ENCODE assay signal across 1 cellular context in the genomic region with DNA sequence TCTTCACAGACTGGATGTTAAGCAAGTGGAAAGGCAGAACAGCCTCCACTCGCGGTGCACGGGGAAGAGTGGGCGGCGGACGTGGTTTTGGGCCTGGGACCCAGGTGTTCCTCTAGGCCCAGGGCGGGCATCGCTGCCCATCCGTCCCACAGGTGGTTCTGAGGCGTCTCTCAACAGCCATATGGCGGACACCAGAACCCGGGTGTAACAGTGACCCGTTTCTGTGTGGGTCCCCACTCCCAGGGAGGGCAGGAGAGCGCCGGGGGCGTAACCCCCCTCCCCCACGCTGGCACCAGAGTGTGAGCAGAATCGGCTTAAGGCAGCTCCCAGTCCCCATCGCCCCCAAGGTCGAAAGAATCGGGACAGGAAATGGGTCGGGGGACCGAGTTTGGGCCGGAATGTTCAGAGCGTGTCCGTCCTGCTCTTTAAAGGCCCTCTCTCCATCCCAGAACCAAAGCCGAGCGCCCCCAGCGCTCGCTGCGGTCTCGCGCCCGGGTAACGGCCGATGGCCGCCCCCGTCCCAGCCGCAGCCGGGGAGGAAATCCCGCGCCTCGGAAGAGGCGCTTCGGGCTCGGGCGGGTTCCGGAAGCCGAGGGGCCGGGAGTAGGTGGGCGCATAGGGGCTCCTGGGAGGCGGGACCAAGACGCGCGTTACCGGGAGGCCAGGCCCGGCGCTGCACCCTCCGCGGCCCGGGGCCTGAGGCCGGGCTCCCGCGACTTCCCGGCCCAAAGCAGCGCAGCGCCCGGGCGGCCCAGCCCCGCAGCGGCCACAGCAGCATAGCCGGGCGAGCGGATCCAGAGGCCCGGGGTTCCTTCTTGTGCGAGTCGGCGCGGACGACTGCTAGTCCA.
TF ChIP-seq lines count a peak whose summit lies in the region.

TK2 (minus strand) TSS at position 839 of the 848 bp plus-strand sequence; CDS start at position 778, 61 bp downstream.

TF ChIP-seq in GM12878, 131 proteins besides CTCF, POLR2A, EP300 and RAD21 (continued from another document and continues in another):
- TF ChIP-seq EZH2 (IDR thresholded peaks at IDR 0.05; ENCODE audit: borderline replicate concordance, control insufficient read depth, low read depth, low read length): no peak
- no peak for TF ChIP-seq CREB1 (IDR thresholded peaks at IDR 0.05; ENCODE audit: low read depth)
- no peak for TF ChIP-seq HCFC1 (IDR thresholded peaks at IDR 0.05; ENCODE audit: low read length)
- TF ChIP-seq DPF2 (IDR thresholded peaks at IDR 0.05): peak; percentile 77
- TF ChIP-seq EGR1 (IDR thresholded peaks at IDR 0.05; ENCODE audit: borderline replicate concordance in 1 of 2, low read depth in 2 of 2, low read length in 2 of 2): peak in 1 of 2 experiments; percentile 69; a peak in 1 of 3 replicates
- no peak for TF ChIP-seq EED (IDR thresholded peaks at IDR 0.05; ENCODE audit: low read depth)
- TF ChIP-seq KAT2A (conservative IDR thresholded peaks at IDR 0.05; ENCODE audit: control insufficient read depth, low read depth, low read length): no peak
- TF ChIP-seq SPI1 (IDR thresholded peaks at IDR 0.05; ENCODE audit: borderline replicate concordance, insufficient read depth, low read depth, low read length): no peak
- peak; percentile 38; the same call in 1 of the 2 replicates for TF ChIP-seq ZNF217 (IDR thresholded peaks at IDR 0.05)
- TF ChIP-seq BRCA1 (IDR thresholded peaks at IDR 0.05; ENCODE audit: low read depth, low read length): no peak
- 0 out of 2 replicates have a peak, but pooled peaks have one; percentile 11 for TF ChIP-seq TCF12 (IDR thresholded peaks at IDR 0.05; ENCODE audit: low read depth, low read length)
- TF ChIP-seq CBX3 (IDR thresholded peaks at IDR 0.05; ENCODE audit: borderline replicate concordance, low read depth): no peak
- TF ChIP-seq, protein P1, sequence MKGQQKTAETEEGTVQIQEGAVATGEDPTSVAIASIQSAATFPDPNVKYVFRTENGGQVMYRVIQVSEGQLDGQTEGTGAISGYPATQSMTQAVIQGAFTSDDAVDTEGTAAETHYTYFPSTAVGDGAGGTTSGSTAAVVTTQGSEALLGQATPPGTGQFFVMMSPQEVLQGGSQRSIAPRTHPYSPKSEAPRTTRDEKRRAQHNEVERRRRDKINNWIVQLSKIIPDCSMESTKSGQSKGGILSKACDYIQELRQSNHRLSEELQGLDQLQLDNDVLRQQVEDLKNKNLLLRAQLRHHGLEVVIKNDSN (IDR thresholded peaks at IDR 0.05; ENCODE audit: borderline replicate concordance, extremely low read length, insufficient read depth, low read depth, low read length): no peak
- TF ChIP-seq MAX (IDR thresholded peaks at IDR 0.05; ENCODE audit: low read depth, low read length): no peak
- TF ChIP-seq FOXM1 (IDR thresholded peaks at IDR 0.05; ENCODE audit: low read depth, low read length): no peak
- peak; percentile 71 for TF ChIP-seq ZNF687 (IDR thresholded peaks at IDR 0.05)
- 0 out of 2 replicates have a peak, but pooled peaks have one; percentile 14 for TF ChIP-seq ATF7 (IDR thresholded peaks at IDR 0.05; ENCODE audit: low read depth)
- no peak for TF ChIP-seq MEF2A (IDR thresholded peaks at IDR 0.05; ENCODE audit: insufficient read depth, low read depth, low read length)
- TF ChIP-seq SMARCA5 (IDR thresholded peaks at IDR 0.05): 0 out of 2 replicates have a peak, but pooled peaks have one; percentile 67
- 0 out of 2 replicates have a peak, but pooled peaks have one; percentile 11 for TF ChIP-seq TAF1 (IDR thresholded peaks at IDR 0.05; ENCODE audit: borderline replicate concordance, low read depth, low read length)
- TF ChIP-seq, protein P2, sequence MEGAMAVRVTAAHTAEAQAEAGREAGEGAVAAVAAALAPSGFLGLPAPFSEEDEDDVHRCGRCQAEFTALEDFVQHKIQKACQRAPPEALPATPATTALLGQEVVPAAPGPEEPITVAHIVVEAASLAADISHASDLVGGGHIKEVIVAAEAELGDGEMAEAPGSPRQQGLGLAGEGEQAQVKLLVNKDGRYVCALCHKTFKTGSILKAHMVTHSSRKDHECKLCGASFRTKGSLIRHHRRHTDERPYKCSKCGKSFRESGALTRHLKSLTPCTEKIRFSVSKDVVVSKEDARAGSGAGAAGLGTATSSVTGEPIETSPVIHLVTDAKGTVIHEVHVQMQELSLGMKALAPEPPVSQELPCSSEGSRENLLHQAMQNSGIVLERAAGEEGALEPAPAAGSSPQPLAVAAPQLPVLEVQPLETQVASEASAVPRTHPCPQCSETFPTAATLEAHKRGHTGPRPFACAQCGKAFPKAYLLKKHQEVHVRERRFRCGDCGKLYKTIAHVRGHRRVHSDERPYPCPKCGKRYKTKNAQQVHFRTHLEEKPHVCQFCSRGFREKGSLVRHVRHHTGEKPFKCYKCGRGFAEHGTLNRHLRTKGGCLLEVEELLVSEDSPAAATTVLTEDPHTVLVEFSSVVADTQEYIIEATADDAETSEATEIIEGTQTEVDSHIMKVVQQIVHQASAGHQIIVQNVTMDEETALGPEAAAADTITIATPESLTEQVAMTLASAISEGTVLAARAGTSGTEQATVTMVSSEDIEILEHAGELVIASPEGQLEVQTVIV (IDR thresholded peaks at IDR 0.05; ENCODE audit: borderline replicate concordance, partially characterized antibody): no peak
- 0 out of 2 replicates have a peak, but pooled peaks have one; percentile 8 for TF ChIP-seq MXI1 (IDR thresholded peaks at IDR 0.05; ENCODE audit: low read depth, low read length)
- no peak for TF ChIP-seq CREM (IDR thresholded peaks at IDR 0.05; ENCODE audit: low read depth)
- TF ChIP-seq TARDBP (IDR thresholded peaks at IDR 0.05; ENCODE audit: borderline replicate concordance): no peak
- no peak for TF ChIP-seq SIN3A (IDR thresholded peaks at IDR 0.05; ENCODE audit: low read depth, low read length)
- no peak for TF ChIP-seq IRF4 (IDR thresholded peaks at IDR 0.05; ENCODE audit: low read depth, low read length)
- TF ChIP-seq RELB (IDR thresholded peaks at IDR 0.05; ENCODE audit: low read depth): no peak
- TF ChIP-seq, protein P3, sequence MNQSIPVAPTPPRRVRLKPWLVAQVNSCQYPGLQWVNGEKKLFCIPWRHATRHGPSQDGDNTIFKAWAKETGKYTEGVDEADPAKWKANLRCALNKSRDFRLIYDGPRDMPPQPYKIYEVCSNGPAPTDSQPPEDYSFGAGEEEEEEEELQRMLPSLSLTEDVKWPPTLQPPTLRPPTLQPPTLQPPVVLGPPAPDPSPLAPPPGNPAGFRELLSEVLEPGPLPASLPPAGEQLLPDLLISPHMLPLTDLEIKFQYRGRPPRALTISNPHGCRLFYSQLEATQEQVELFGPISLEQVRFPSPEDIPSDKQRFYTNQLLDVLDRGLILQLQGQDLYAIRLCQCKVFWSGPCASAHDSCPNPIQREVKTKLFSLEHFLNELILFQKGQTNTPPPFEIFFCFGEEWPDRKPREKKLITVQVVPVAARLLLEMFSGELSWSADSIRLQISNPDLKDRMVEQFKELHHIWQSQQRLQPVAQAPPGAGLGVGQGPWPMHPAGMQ (IDR thresholded peaks at IDR 0.05; ENCODE audit: borderline replicate concordance): peak; percentile 27; the same call in 1 of the 2 replicates
- TF ChIP-seq, protein P4, sequence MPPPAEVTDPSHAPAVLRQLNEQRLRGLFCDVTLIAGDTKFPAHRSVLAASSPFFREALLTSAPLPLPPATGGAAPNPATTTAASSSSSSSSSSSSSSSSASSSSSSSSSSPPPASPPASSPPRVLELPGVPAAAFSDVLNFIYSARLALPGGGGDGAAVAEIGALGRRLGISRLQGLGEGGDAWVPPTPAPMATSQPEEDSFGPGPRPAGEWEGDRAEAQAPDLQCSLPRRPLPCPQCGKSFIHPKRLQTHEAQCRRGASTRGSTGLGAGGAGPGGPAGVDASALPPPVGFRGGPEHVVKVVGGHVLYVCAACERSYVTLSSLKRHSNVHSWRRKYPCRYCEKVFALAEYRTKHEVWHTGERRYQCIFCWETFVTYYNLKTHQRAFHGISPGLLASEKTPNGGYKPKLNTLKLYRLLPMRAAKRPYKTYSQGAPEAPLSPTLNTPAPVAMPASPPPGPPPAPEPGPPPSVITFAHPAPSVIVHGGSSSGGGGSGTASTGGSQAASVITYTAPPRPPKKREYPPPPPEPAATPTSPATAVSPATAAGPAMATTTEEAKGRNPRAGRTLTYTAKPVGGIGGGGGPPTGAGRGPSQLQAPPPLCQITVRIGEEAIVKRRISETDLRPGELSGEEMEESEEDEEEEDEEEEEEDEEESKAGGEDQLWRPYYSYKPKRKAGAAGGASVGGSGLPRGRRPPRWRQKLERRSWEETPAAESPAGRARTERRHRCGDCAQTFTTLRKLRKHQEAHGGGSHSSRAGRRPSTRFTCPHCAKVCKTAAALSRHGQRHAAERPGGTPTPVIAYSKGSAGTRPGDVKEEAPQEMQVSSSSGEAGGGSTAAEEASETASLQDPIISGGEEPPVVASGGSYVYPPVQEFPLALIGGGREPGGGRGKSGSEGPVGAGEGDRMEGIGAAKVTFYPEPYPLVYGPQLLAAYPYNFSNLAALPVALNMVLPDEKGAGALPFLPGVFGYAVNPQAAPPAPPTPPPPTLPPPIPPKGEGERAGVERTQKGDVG (CRISPR knock-in tag; IDR thresholded peaks at IDR 0.05): no peak
- no peak for TF ChIP-seq ELK1 (IDR thresholded peaks at IDR 0.05; ENCODE audit: low read depth, low read length)
- no peak for TF ChIP-seq SUPT20H (IDR thresholded peaks at IDR 0.05; ENCODE audit: borderline replicate concordance, control insufficient read depth, low read depth, low read length)
- TF ChIP-seq RB1 (IDR thresholded peaks at IDR 0.05; ENCODE audit: borderline replicate concordance): 0 out of 2 replicates have a peak, but pooled peaks have one; percentile 27
- no peak for TF ChIP-seq PBX3 (IDR thresholded peaks at IDR 0.05; ENCODE audit: insufficient replicate concordance, low read depth, low read length)
- TF ChIP-seq ZSCAN29 (IDR thresholded peaks at IDR 0.05): 0 out of 2 replicates have a peak, but pooled peaks have one; percentile 13
- TF ChIP-seq IKZF2 (IDR thresholded peaks at IDR 0.05): peak; percentile 42 to 66
- no peak for TF ChIP-seq HSF1 (IDR thresholded peaks at IDR 0.05; ENCODE audit: low read depth, low read length)
